ENCODE assay signal across 23 cellular contexts in genomic region chr14:79500489-79500888, GRCh38.
"Had no signal": no experiment of that assay in that cellular context is flagged by ENCODE, and none has a peak within 500 bp of the region (broad histone marks: within the 10 kb centered on the region; RNA-seq: fewer than 3 reads in every experiment).

No MANE protein-coding gene starts in this region.

- H3K4me1 ChIP-seq: colonic mucosa, gastrocnemius medialis, heart right ventricle, left lung, lower lobe of right lung had no signal

- H3K4me3 ChIP-seq: colonic mucosa, esophagus squamous epithelium, gastrocnemius medialis, heart right ventricle, left lung, lower lobe of right lung had no signal

- H3K36me3 ChIP-seq: colonic mucosa, esophagus squamous epithelium, gastrocnemius medialis, heart right ventricle, left lung, lower lobe of right lung had no signal

- DNase-seq: colonic mucosa; cortex of kidney; effector CD8-positive, alpha-beta T cell; effector memory CD8-positive, alpha-beta T cell; endodermal cell; erythroblast; esophagus squamous epithelium; foreskin fibroblast; foreskin melanocyte; gastrocnemius medialis; glutamatergic neuron; heart right ventricle; hippocampal formation; left cardiac atrium; left lung; left ventricle myocardium superior; lower lobe of right lung; mesendoderm; midbrain had no signal

- FAIRE-seq: endometrium, islet of Langerhans, keratinocyte had no signal

- H3K9me3 ChIP-seq: colonic mucosa, esophagus squamous epithelium, gastrocnemius medialis, heart right ventricle, left lung, lower lobe of right lung had no signal

- H3K27ac ChIP-seq: colonic mucosa, epithelial cell of prostate, esophagus squamous epithelium, gastrocnemius medialis, heart right ventricle, left lung, lower lobe of right lung had no signal

- H3K27me3 ChIP-seq: colonic mucosa, esophagus squamous epithelium, gastrocnemius medialis, heart right ventricle, left lung had no signal
